In genomic region chr1:145961425-145962156, GRCh38 we compare ENCODE assay signal across 8 cellular contexts. TPM values are rescaled to one million over a fixed set of nuclear protein-coding genes. Genes with fewer than 3 reads are reported as not detected.
A peak's percentile ranks its signal among the peaks of the same experiment; 100 is the strongest.
DNase-seq lines count a peak whose midpoint lies in the region; ATAC-seq and TF ChIP-seq lines count a peak whose summit lies in the region.

No MANE protein-coding gene starts in this region.

- peak overlapping the region; percentile 86 to 93 for H3K27ac Mint-ChIP-seq in activated naive CD4-positive, alpha-beta T cell treated with anti-CD3 and anti-CD28 coated beads, Interleukin-2, amount 50 U/mL, for 72 hours

- H3K9me3 Mint-ChIP-seq in activated naive CD4-positive, alpha-beta T cell treated with anti-CD3 and anti-CD28 coated beads, Interleukin-2, amount 50 U/mL, for 72 hours = no peaks in the 10 kb centered on the region

- H3K4me3 ChIP-seq in heart right ventricle = peak overlapping the region; percentile 56 to 73 (median 70)
- peak overlapping the region; percentile 85 for H3K4me3 ChIP-seq in psoas muscle

- TF ChIP-seq CTCF in heart right ventricle (IDR thresholded peaks at IDR 0.05) = no peak
- TF ChIP-seq CTCF in psoas muscle (IDR thresholded peaks at IDR 0.05) = no peak

- intact Hi-C loops in heart right ventricle (cut with DNase I) (loop anchor here in 3 of 10 donors (5.0 kb wide), 1 partner anchor 34 kb away; the partner anchor contains the start of gene RBM8A (in 3 of the 3)), psoas muscle (cut with DNase I) (loop anchor here in 1 of 2 donors (2.0 to 5.0 kb wide), 2 partner anchors 17 to 104 kb away; partner anchors contain the start of gene PIAS3)

- peaks cover 11 to 18% of the 10 kb centered on the region in 2 donors for H3K36me3 Mint-ChIP-seq in activated naive CD4-positive, alpha-beta T cell treated with anti-CD3 and anti-CD28 coated beads, Interleukin-2, amount 50 U/mL, for 72 hours

- peaks cover 0 to 9% (median 0%) of the 10 kb centered on the region in 7 donors for H3K27me3 ChIP-seq in heart right ventricle
- H3K27me3 ChIP-seq in psoas muscle (ENCODE audit: insufficient read depth in 3 of 3, low read length in 2 of 3) = no peaks in the 10 kb centered on the region

- H3K4me1 ChIP-seq in heart right ventricle (peaks cover 14 to 77% (median 63%) of the 10 kb centered on the region in 9 donors), psoas muscle (peaks cover 58% of the 10 kb centered on the region)

- no peaks in the 10 kb centered on the region for H3K36me3 ChIP-seq in heart right ventricle
- no peaks in the 10 kb centered on the region for H3K36me3 ChIP-seq in psoas muscle (ENCODE audit: insufficient read depth in 1 of 2, low read depth in 1 of 2)

- H3K27ac ChIP-seq in heart right ventricle (peak overlapping the region; percentile 83 to 96 (median 91)), psoas muscle (peak overlapping the region; percentile 86)

- in situ Hi-C loops in G401 (cut with HindIII; ENCODE audit: low sequenced_read_pairs) = no loop called here

- H3K9me3 ChIP-seq in heart right ventricle = peaks cover 0 to 2% (median 0%) of the 10 kb centered on the region in 11 donors
- H3K9me3 ChIP-seq in psoas muscle = no peaks in the 10 kb centered on the region

- DNase-seq in G401 (ENCODE audit: low spot score) (peak; percentile 81), NCI-H82 (lab: John Stamatoyannopoulos, UW) (peak; percentile 81), heart right ventricle (peak; percentile 11 to 50), psoas muscle (peak; percentile 63 to 76)
- peak; percentile 63 for DNase-seq in activated naive CD4-positive, alpha-beta T cell treated with anti-CD3 and anti-CD28 coated beads, Interleukin-2, amount 50 U/mL, for 72 hours (ENCODE audit: low spot score in 2 of 2)

- WGBS in heart right ventricle, 2 donors = 1 to 2% methylated on average over 43 to 57 of the region's 57 CpGs
- WGBS in psoas muscle, 3 donors = 2 to 8% (median 3%) methylated on average over 38 to 57 of the region's 57 CpGs

- ATAC-seq in activated naive CD4-positive, alpha-beta T cell treated with anti-CD3 and anti-CD28 coated beads, Interleukin-2, amount 50 U/mL, for 72 hours = peak; percentile 2 to 5
- peak in 2 of 8 donors; percentile 3 to 11 for ATAC-seq in heart right ventricle
- ATAC-seq in psoas muscle = peak in 1 of 4 donors; percentile 22
- ATAC-seq in GM21717 (IDR thresholded peaks at IDR 0.05; ENCODE audit: unreplicated experiment) = no peak
- no peak for ATAC-seq in HG03460 (IDR thresholded peaks at IDR 0.05; ENCODE audit: unreplicated experiment)
- ATAC-seq in HG03097 (IDR thresholded peaks at IDR 0.05; ENCODE audit: low FRiP score, unreplicated experiment) = no peak

RNA-seq across cellular contexts. Expression of gene ANKRD34A, which starts 2.8 kb away (rescaled TPM):
- total RNA-seq in G401 (2014; rRNA removed; shearing (Covaris generic)) = 2.5 and 16.1 TPM in 2 replicates
- total RNA-seq in activated naive CD4-positive, alpha-beta T cell treated with anti-CD3 and anti-CD28 coated beads, Interleukin-2, amount 50 U/mL, for 72 hours = 1 to 10 TPM; 5.4 to 9.1 TPM
- total RNA-seq in heart right ventricle (1 to 10 TPM in 6 of 10 donors, under 1 TPM in 4; 0.66 to 1.5 (median 1.0) TPM), psoas muscle (10 to 100 TPM in 1 of 4 donors, 1 to 10 TPM in 2, under 1 TPM in 1; 0.42 to 12.3 (median 4.9) TPM)
- polyA plus RNA-seq in heart right ventricle (1 to 10 TPM in 1 of 2 donors, under 1 TPM in 1; 0.88 to 1.7 TPM), psoas muscle (10 to 100 TPM in 1 of 3 donors, 1 to 10 TPM in 2; 6.6 to 14.7 (median 7.4) TPM)

RNA-seq across cellular contexts. Expression of gene POLR3GL, which starts 2.9 kb away (rescaled TPM):
- total RNA-seq in G401 (2014; rRNA removed; shearing (Covaris generic)) = 13.4 and 13.5 TPM in 2 replicates
- 10 to 100 TPM; 22.0 to 31.9 TPM for total RNA-seq in activated naive CD4-positive, alpha-beta T cell treated with anti-CD3 and anti-CD28 coated beads, Interleukin-2, amount 50 U/mL, for 72 hours
- total RNA-seq in heart right ventricle (10 to 100 TPM; 30.9 to 44.7 (median 38.5) TPM), psoas muscle (10 to 100 TPM; 30.5 to 62.5 (median 48.9) TPM)
- polyA plus RNA-seq in heart right ventricle (10 to 100 TPM; 44.2 to 64.5 TPM), psoas muscle (100 to 1,000 TPM in 1 of 3 donors, 10 to 100 TPM in 2; 59.9 to 139 (median 98.1) TPM)

RNA-seq across cellular contexts. Expression of gene LIX1L, which starts 3.8 kb away (rescaled TPM):
- 31.7 and 32.1 TPM in 2 replicates for total RNA-seq in G401 (2014; rRNA removed; shearing (Covaris generic))
- 10 to 100 TPM; 47.9 to 50.1 TPM for total RNA-seq in activated naive CD4-positive, alpha-beta T cell treated with anti-CD3 and anti-CD28 coated beads, Interleukin-2, amount 50 U/mL, for 72 hours
- 10 to 100 TPM; 21.2 to 30.0 (median 24.5) TPM for total RNA-seq in heart right ventricle
- 1 to 10 TPM; 7.1 to 9.4 TPM for polyA plus RNA-seq in heart right ventricle
- total RNA-seq in psoas muscle = 10 to 100 TPM; 14.6 to 59.7 (median 38.0) TPM
- 10 to 100 TPM; 23.5 to 36.9 (median 28.1) TPM for polyA plus RNA-seq in psoas muscle

RNA-seq across cellular contexts. Expression of gene RBM8A, which starts 34.3 kb away (rescaled TPM):
- total RNA-seq in G401 (2014; rRNA removed; shearing (Covaris generic)) = 86.0 and 117 TPM in 2 replicates
- 100 to 1,000 TPM; 254 to 286 TPM for total RNA-seq in activated naive CD4-positive, alpha-beta T cell treated with anti-CD3 and anti-CD28 coated beads, Interleukin-2, amount 50 U/mL, for 72 hours
- total RNA-seq in heart right ventricle (10 to 100 TPM; 55.5 to 90.5 (median 67.4) TPM), psoas muscle (100 to 1,000 TPM in 3 of 4 donors, 10 to 100 TPM in 1; 82.9 to 254 (median 174) TPM)
- polyA plus RNA-seq in heart right ventricle (100 to 1,000 TPM in 1 of 2 donors, 10 to 100 TPM in 1; 34.5 to 151 TPM), psoas muscle (100 to 1,000 TPM; 193 to 527 (median 243) TPM)

RNA-seq across cellular contexts. Expression of gene TXNIP, which starts 34.8 kb away (rescaled TPM):
- 1.8 and 4.7 TPM in 2 replicates for total RNA-seq in G401 (2014; rRNA removed; shearing (Covaris generic))
- total RNA-seq in activated naive CD4-positive, alpha-beta T cell treated with anti-CD3 and anti-CD28 coated beads, Interleukin-2, amount 50 U/mL, for 72 hours = 100 to 1,000 TPM in 1 of 2 donors, 10 to 100 TPM in 1; 67.9 to 120 TPM
- total RNA-seq in heart right ventricle (1,000 to 10,000 TPM in 2 of 10 donors, 100 to 1,000 TPM in 8; 544 to 1,142 (median 777) TPM), psoas muscle (1,000 to 10,000 TPM in 3 of 4 donors, 100 to 1,000 TPM in 1; 887 to 2,747 (median 1,374) TPM)
- polyA plus RNA-seq in heart right ventricle (100 to 1,000 TPM; 231 to 681 TPM), psoas muscle (1,000 to 10,000 TPM; 1,253 to 1,929 (median 1,863) TPM)

Comparison
In these comparisons a context has a peak if more than half of its experiments do, and no peak if none do; other contexts are left out.
1. DNase-seq: peak in every context shown above with its lines; median percentile 81 in G401; 81 in NCI-H82; 70 in psoas muscle; 63 in activated naive CD4-positive, alpha-beta T cell treated with anti-CD3 and anti-CD28 coated beads, Interleukin-2, amount 50 U/mL, for 72 hours; 30 in heart right ventricle.
2. ATAC-seq: peak in activated naive CD4-positive, alpha-beta T cell treated with anti-CD3 and anti-CD28 coated beads, Interleukin-2, amount 50 U/mL, for 72 hours (2 of 2); none in GM21717 (single experiment), HG03460 (single experiment) and HG03097 (single experiment).